In genomic region chr7:6482743-6483119, GRCh38 we compare ENCODE assay signal across 8 cellular contexts. TPM values are rescaled to one million over a fixed set of nuclear protein-coding genes. Genes with fewer than 3 reads are reported as not detected.
DNase-seq lines count a peak whose midpoint lies in the region; ATAC-seq and TF ChIP-seq lines count a peak whose summit lies in the region.

No MANE protein-coding gene starts in this region.

- H3K4me1 ChIP-seq in right atrium auricular region (peaks cover 0 to 53% of the 10 kb centered on the region in 2 donors), mesendoderm (ENCODE audit: control insufficient read depth, low read depth, low read length) (no peaks in the 10 kb centered on the region), aorta (ENCODE audit: control insufficient read depth in 1 of 2, insufficient read depth in 2 of 2, low read length in 2 of 2) (peaks cover 0 to 2% of the 10 kb centered on the region in 2 donors)

- peaks cover 45% of the 10 kb centered on the region for H3K79me2 ChIP-seq in mesendoderm (ENCODE audit: control insufficient read depth, insufficient read depth, low read length)

- no peak overlapping the region for H3K4ac ChIP-seq in mesendoderm (ENCODE audit: low read depth, low read length)

- no peak overlapping the region for H2BK120ac ChIP-seq in mesendoderm (ENCODE audit: low read depth, low read length)

- peaks cover 40% of the 10 kb centered on the region for H3K36me3 Mint-ChIP-seq in brain

- H3K79me1 ChIP-seq in mesendoderm (ENCODE audit: low read length) = peaks cover 7% of the 10 kb centered on the region

- H2BK5ac ChIP-seq in mesendoderm (ENCODE audit: low read length) = no peak overlapping the region

- peak overlapping the region; percentile 96 to 100 (median 97) for H3K27ac Mint-ChIP-seq in brain

- no peak overlapping the region for H4K5ac ChIP-seq in mesendoderm (ENCODE audit: low read length)

- peaks cover 0 to 6% (median 2%) of the 10 kb centered on the region in 5 experiments for H3K9me3 Mint-ChIP-seq in brain

- peak overlapping the region; percentile 88 to 91 for H3K4me3 ChIP-seq in right atrium auricular region
- peak overlapping the region; percentile 94 for H3K4me3 ChIP-seq in mesendoderm (ENCODE audit: low read length)
- peak overlapping the region; percentile 71 to 96 for H3K4me3 ChIP-seq in aorta (ENCODE audit: low read length in 2 of 2)

- TF ChIP-seq CTCF in right atrium auricular region (IDR thresholded peaks at IDR 0.05) (no peak), brain (conservative IDR thresholded peaks at IDR 0.05) (no peak)

- intact Hi-C loops in left ventricle myocardium superior (cut with micrococcal nuclease) = no loop called here
- intact Hi-C loops in aorta (cut with DNase I) = no loop called here
- intact Hi-C loops in sciatic nerve (cut with DNase I) = no loop called here

- peak overlapping the region; percentile 62 for H3K18ac ChIP-seq in mesendoderm (ENCODE audit: low read length)

- peak overlapping the region; percentile 94 for H3K9ac ChIP-seq in mesendoderm (ENCODE audit: low read length)

- H3K27me3 ChIP-seq in right atrium auricular region (no peaks in the 10 kb centered on the region), mesendoderm (ENCODE audit: insufficient read depth, low read length, poor library complexity) (no peaks in the 10 kb centered on the region), aorta (ENCODE audit: control insufficient read depth in 1 of 2, insufficient read depth in 2 of 2, low read length in 1 of 2) (no peaks in the 10 kb centered on the region)

- no peak overlapping the region for H2BK15ac ChIP-seq in mesendoderm (replicated peaks; ENCODE audit: low read depth)

- no peak overlapping the region for H2AK5ac ChIP-seq in mesendoderm (ENCODE audit: low read length)

- peak overlapping the region; percentile 95 to 100 (median 98) for H3K4me3 Mint-ChIP-seq in brain

- H3K9me3 ChIP-seq in right atrium auricular region (no peaks in the 10 kb centered on the region), aorta (ENCODE audit: control insufficient read depth, low read length) (no peaks in the 10 kb centered on the region)

- no peak overlapping the region for H3K23ac ChIP-seq in mesendoderm (ENCODE audit: low read length)

- no CpG with 5 or more reads among the region's 6 CpGs for WGBS in mesendoderm (ENCODE audit: extremely low coverage, insufficient coverage, low lambda C conversion rate)
- whole genome bisulfite sequencing in aorta, 2 donors = 7% methylated on average over 6 of the region's 6 CpGs

- H3K36me3 ChIP-seq in right atrium auricular region = no peaks in the 10 kb centered on the region
- H3K36me3 ChIP-seq in mesendoderm (ENCODE audit: control insufficient read depth, insufficient read depth, low read length) = peaks cover 2% of the 10 kb centered on the region
- no peaks in the 10 kb centered on the region for H3K36me3 ChIP-seq in aorta (ENCODE audit: control insufficient read depth in 1 of 2, insufficient read depth in 2 of 2, low read length in 1 of 2)

- peaks cover 63% of the 10 kb centered on the region for H3K4me1 Mint-ChIP-seq in brain

- no peak for DNase-seq in right atrium auricular region (ENCODE audit: low spot score)
- DNase-seq in left ventricle myocardium superior = no peak
- no peak for DNase-seq in mesendoderm
- no peak for DNase-seq in aorta
- DNase-seq in DMS53 (lab: John Stamatoyannopoulos, UW) = no peak
- no peak for DNase-seq in nucleus accumbens (lab: John Stamatoyannopoulos, UW)
- DNase-seq in sciatic nerve (ENCODE audit: low spot score) = no peak

- H3K4me2 ChIP-seq in mesendoderm (ENCODE audit: low read length) = peak overlapping the region; percentile 70

- no peak overlapping the region for H4K8ac ChIP-seq in mesendoderm (ENCODE audit: low read depth, low read length)

- H3K56ac ChIP-seq in mesendoderm (ENCODE audit: low read length) = peak overlapping the region; percentile 97

- H3K27me3 Mint-ChIP-seq in brain = no peaks in the 10 kb centered on the region

- peak overlapping the region; percentile 90 to 95 for H3K27ac ChIP-seq in right atrium auricular region
- H3K27ac ChIP-seq in mesendoderm (ENCODE audit: low read depth, low read length) = no peak overlapping the region
- H3K27ac ChIP-seq in aorta (ENCODE audit: low read depth in 1 of 2, low read length in 2 of 2) = peak overlapping the region in 1 of 2 donors; percentile 82

- ATAC-seq in left ventricle myocardium superior = no peak
- no peak for ATAC-seq in aorta (ENCODE audit: low FRiP score)
- no peak for ATAC-seq in sciatic nerve

RNA-seq across cellular contexts. Expression of gene KDELR2, which starts 1.2 kb away (rescaled TPM):
- total RNA-seq in right atrium auricular region = 10 to 100 TPM; 57.6 to 64.7 TPM
- total RNA-seq in left ventricle myocardium superior = 45.5 TPM
- polyA plus RNA-seq in brain (ENCODE audit: insufficient read depth, low read depth, low replicate concordance) = 68.1 TPM
- 72.8 TPM for polyA plus RNA-seq in mesendoderm (2013, experiment 1 of 2)
- 72.0 TPM for polyA plus RNA-seq in mesendoderm (2013, experiment 2 of 2)
- total RNA-seq in aorta = 100 to 1,000 TPM; 137 to 138 TPM
- 100 to 1,000 TPM; 100 to 131 TPM for polyA plus RNA-seq in aorta
- 90.4 TPM for total RNA-seq in sciatic nerve

RNA-seq across cellular contexts. Expression of gene DAGLB, which starts 35.0 kb away (rescaled TPM):
- total RNA-seq in right atrium auricular region (1 to 10 TPM; 5.7 to 9.4 TPM), left ventricle myocardium superior (10.1 TPM), aorta (10 to 100 TPM; 15.5 to 19.7 TPM), sciatic nerve (21.2 TPM)
- polyA plus RNA-seq in brain (ENCODE audit: insufficient read depth, low read depth, low replicate concordance) (17.5 TPM), aorta (10 to 100 TPM in 1 of 2 donors, 1 to 10 TPM in 1; 3.6 to 18.0 TPM)
- 9.9 TPM for polyA plus RNA-seq in mesendoderm (2013, experiment 1 of 2)
- polyA plus RNA-seq in mesendoderm (2013, experiment 2 of 2) = 9.7 TPM
